ENCODE assay signal across 28 cellular contexts in genomic region chr18:47949197-47949596, GRCh38. TPM values are rescaled to one million over a fixed set of nuclear protein-coding genes. Genes with fewer than 3 reads are reported as not detected.
A peak's percentile ranks its signal among the peaks of the same experiment; 100 is the strongest.
DNase-seq lines count a peak whose midpoint lies in the region; ATAC-seq, FAIRE-seq and TF ChIP-seq lines count a peak whose summit lies in the region.
"Had no signal": no experiment of that assay in that cellular context is flagged by ENCODE, and none has a peak within 500 bp of the region (broad histone marks: within the 10 kb centered on the region; RNA-seq: fewer than 3 reads in every experiment).

No MANE protein-coding gene starts in this region.

- no peak overlapping the region for H3K4me3 ChIP-seq in right atrium auricular region
- no peak overlapping the region for H3K4me3 ChIP-seq in cardiac fibroblast (replicated peaks in 1 of 2; ENCODE audit: low read depth in 2 of 2, low read length in 2 of 2)
- no peak overlapping the region for H3K4me3 ChIP-seq in kidney (ENCODE audit: low read length in 2 of 2)
- H3K4me3 ChIP-seq: BLaER1, K562, SJSA1 had no signal

- H3K4me1 ChIP-seq in right atrium auricular region: peaks cover 0 to 10% of the 10 kb centered on the region in 2 donors
- peaks cover 0 to 4% of the 10 kb centered on the region in 2 donors for H3K4me1 ChIP-seq in kidney (ENCODE audit: control insufficient read depth in 1 of 2, insufficient read depth in 1 of 2, low read depth in 1 of 2, low read length in 2 of 2)

- H3K27ac ChIP-seq in right atrium auricular region: no peak overlapping the region
- no peak overlapping the region for H3K27ac ChIP-seq in kidney (ENCODE audit: low read depth in 2 of 2, low read length in 2 of 2)
- H3K27ac ChIP-seq: BLaER1, SJSA1 had no signal

- H3K9me3 Mint-ChIP-seq in activated naive CD8-positive, alpha-beta T cell treated with anti-CD3 and anti-CD28 coated beads, Interleukin-2, amount 50 U/mL, for 24 hours: peaks cover 5% of the 10 kb centered on the region
- no peaks in the 10 kb centered on the region for H3K9me3 Mint-ChIP-seq in effector memory CD8-positive, alpha-beta T cell

- ATAC-seq in left ventricle myocardium superior: peak; percentile 56
- ATAC-seq in activated naive CD8-positive, alpha-beta T cell treated with anti-CD3 and anti-CD28 coated beads, Interleukin-2, amount 50 U/mL, for 24 hours: no peak
- no peak for ATAC-seq in effector memory CD8-positive, alpha-beta T cell (replicated peaks)
- ATAC-seq: K562 had no signal

- no peak for FAIRE-seq in kidney (lab: Jason Lieb, UNC)
- FAIRE-seq: GM12891, HTR-8/SVneo, K562 had no signal

- no peak overlapping the region for H3K4me3 Mint-ChIP-seq in activated naive CD8-positive, alpha-beta T cell treated with anti-CD3 and anti-CD28 coated beads, Interleukin-2, amount 50 U/mL, for 24 hours
- no peak overlapping the region for H3K4me3 Mint-ChIP-seq in effector memory CD8-positive, alpha-beta T cell
- H3K4me3 Mint-ChIP-seq: CD4-positive, CD25-positive, alpha-beta regulatory T cell had no signal

- TF ChIP-seq CTCF in right atrium auricular region (IDR thresholded peaks at IDR 0.05) (no peak), cardiac fibroblast (IDR thresholded peaks at IDR 0.05; ENCODE audit: low read depth, low read length) (no peak), kidney (IDR thresholded peaks at IDR 0.05; ENCODE audit: borderline replicate concordance, extremely low read depth, insufficient read depth) (no peak)

- no peaks in the 10 kb centered on the region for H3K36me3 ChIP-seq in right atrium auricular region
- H3K36me3 ChIP-seq in kidney (ENCODE audit: control insufficient read depth in 1 of 2, insufficient read depth in 2 of 2, low read length in 2 of 2): no peaks in the 10 kb centered on the region
- H3K36me3 ChIP-seq: BLaER1, SJSA1 had no signal

- intact Hi-C loops in left ventricle myocardium superior (cut with micrococcal nuclease): no loop called here
- intact Hi-C loops in kidney (cut with DNase I): no loop called here

- H3K27me3 Mint-ChIP-seq in activated naive CD8-positive, alpha-beta T cell treated with anti-CD3 and anti-CD28 coated beads, Interleukin-2, amount 50 U/mL, for 24 hours: no peaks in the 10 kb centered on the region
- peaks cover 11 to 12% of the 10 kb centered on the region in 2 donors for H3K27me3 Mint-ChIP-seq in effector memory CD8-positive, alpha-beta T cell

- peaks cover 20% of the 10 kb centered on the region for H3K4me1 Mint-ChIP-seq in activated naive CD8-positive, alpha-beta T cell treated with anti-CD3 and anti-CD28 coated beads, Interleukin-2, amount 50 U/mL, for 24 hours
- H3K4me1 Mint-ChIP-seq in effector memory CD8-positive, alpha-beta T cell (ENCODE audit: low read depth in 2 of 2): peaks cover 8 to 16% of the 10 kb centered on the region in 2 donors

- no peak overlapping the region for H3K27ac Mint-ChIP-seq in activated naive CD8-positive, alpha-beta T cell treated with anti-CD3 and anti-CD28 coated beads, Interleukin-2, amount 50 U/mL, for 24 hours
- no peak overlapping the region for H3K27ac Mint-ChIP-seq in effector memory CD8-positive, alpha-beta T cell
- H3K27ac Mint-ChIP-seq: CD4-positive, CD25-positive, alpha-beta regulatory T cell had no signal

- no peaks in the 10 kb centered on the region for H3K27me3 ChIP-seq in right atrium auricular region
- H3K27me3 ChIP-seq: BLaER1, SJSA1 had no signal

- no peak overlapping the region for H3K9ac ChIP-seq in kidney (ENCODE audit: low read length in 2 of 2)
- H3K9ac ChIP-seq: BLaER1 had no signal

- DNase-seq in left ventricle myocardium superior (no peak), right atrium auricular region (ENCODE audit: low spot score) (no peak), cardiac fibroblast (ENCODE audit: low read depth in 2 of 2) (peak; percentile 13 to 35), lung microvascular endothelial cell (ENCODE audit: low read depth in 2 of 2) (peak; percentile 26 to 92), kidney (no peak)
- DNase-seq in activated naive CD8-positive, alpha-beta T cell treated with anti-CD3 and anti-CD28 coated beads, Interleukin-2, amount 50 U/mL, for 24 hours: no peak
- no peak for DNase-seq in effector memory CD8-positive, alpha-beta T cell
- DNase-seq: CD4-positive, CD25-positive, alpha-beta regulatory T cell; DMS 273 treated with DMSO at 0.1 percent for 48 hours; DMS79 treated with DMSO at 0.1 percent for 48 hours; GF-D8; GOT3; HCEC 1CT; Kasumi-1; NCI-H1092 treated with DMSO at 0.1 percent for 48 hours; NCI-H1436; NCI-H187; NCI-H2081 treated with DMSO at 0.1 percent for 48 hours; NCI-H2171; NCI-H524; NCI-H82; Right ventricle myocardium superior; RPMI8226 had no signal

- H3K9me3 ChIP-seq in right atrium auricular region (no peaks in the 10 kb centered on the region), kidney (ENCODE audit: control insufficient read depth in 1 of 2, low read length in 2 of 2) (no peaks in the 10 kb centered on the region)
- H3K9me3 ChIP-seq: SJSA1 had no signal

- no peaks in the 10 kb centered on the region for H3K36me3 Mint-ChIP-seq in activated naive CD8-positive, alpha-beta T cell treated with anti-CD3 and anti-CD28 coated beads, Interleukin-2, amount 50 U/mL, for 24 hours (ENCODE audit: low read depth)
- no peaks in the 10 kb centered on the region for H3K36me3 Mint-ChIP-seq in effector memory CD8-positive, alpha-beta T cell (ENCODE audit: insufficient read depth)
- H3K36me3 Mint-ChIP-seq: CD4-positive, CD25-positive, alpha-beta regulatory T cell had no signal

RNA-seq across cellular contexts. Expression of gene SMAD2, which starts 18.7 kb away (rescaled TPM):
- total RNA-seq in left ventricle myocardium superior (74.8 TPM), right atrium auricular region (10 to 100 TPM; 54.8 to 81.1 TPM), lung microvascular endothelial cell (17.7 and 40.1 TPM in 2 replicates), kidney (147 TPM)
- 29.9 TPM for polyA plus RNA-seq in kidney (ENCODE audit: insufficient read depth, low read depth, low replicate concordance)

Comparison
In these comparisons a context has a peak if more than half of its experiments do, and no peak if none do; other contexts are left out.
1. DNase-seq: peak in cardiac fibroblast (2 of 2) and lung microvascular endothelial cell (2 of 2); none in left ventricle myocardium superior (single experiment), right atrium auricular region (single experiment), activated naive CD8-positive, alpha-beta T cell treated with anti-CD3 and anti-CD28 coated beads, Interleukin-2, amount 50 U/mL, for 24 hours (single experiment), kidney (single experiment) and effector memory CD8-positive, alpha-beta T cell (0 of 3).